In genomic region chr2:237472187-237472712, GRCh38 we compare ENCODE assay signal across 1 cellular context.
TF ChIP-seq lines count a peak whose summit lies in the region.

No MANE protein-coding gene starts in this region.

TF ChIP-seq in HepG2, 621 proteins besides CTCF, POLR2A, EP300 and RAD21:
- TF ChIP-seq DZIP1 (CRISPR knock-in tag; IDR thresholded peaks at IDR 0.05) (0 out of 2 replicates have a peak, but pooled peaks have one; percentile 13), HDAC2 (CRISPR knock-in tag; IDR thresholded peaks at IDR 0.05) (no peak)
